9 cellular contexts compared by ENCODE assay signal in the genomic region with DNA sequence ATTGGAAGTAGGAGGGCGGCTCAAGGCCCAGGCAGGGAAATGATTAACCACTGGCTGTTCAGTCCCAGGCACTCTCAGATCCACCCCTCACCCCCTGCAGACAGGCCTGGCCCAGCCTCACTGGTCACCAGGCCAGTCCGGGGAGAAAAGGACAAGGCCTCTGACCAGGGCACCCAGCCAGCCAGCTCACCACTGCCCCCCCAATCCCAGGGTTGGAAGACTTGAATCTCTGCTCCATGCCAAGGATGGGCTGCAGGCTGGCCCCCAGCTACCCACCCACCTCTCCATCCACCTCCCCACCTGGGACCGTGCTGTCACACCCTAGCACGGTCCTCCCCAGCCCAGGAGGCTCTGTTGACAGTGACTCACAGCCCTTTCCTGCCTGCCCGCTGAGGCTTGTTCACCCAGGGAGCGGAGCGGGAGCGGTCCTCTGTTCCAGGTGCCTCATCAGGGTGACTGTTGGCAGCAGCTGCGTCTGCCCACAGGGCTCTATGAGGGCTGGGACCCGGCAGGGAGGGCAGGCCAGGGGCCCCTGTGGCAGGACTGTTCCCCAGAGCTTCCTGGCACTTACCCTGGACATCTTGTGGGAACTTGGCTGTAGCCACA. TPM values are rescaled to one million over a fixed set of nuclear protein-coding genes. Genes with fewer than 3 reads are reported as not detected.
DNase-seq lines count a peak whose midpoint lies in the region; TF ChIP-seq lines count a peak whose summit lies in the region.
"Had no signal": no experiment of that assay in that cellular context is flagged by ENCODE, and none has a peak within 500 bp of the region (broad histone marks: within the 10 kb centered on the region; RNA-seq: fewer than 3 reads in every experiment).

No MANE protein-coding gene starts in this region.

- no peaks in the 10 kb centered on the region for H3K4me1 Mint-ChIP-seq in activated T-helper 2 cell treated with anti-CD3 and anti-CD28 coated beads, Interferon-gamma antibody, Interleukin-2, Interleukin-4, amounts not matched to agents 10 μg/mL and 5 μg/mL and 100 μg/mL, durations not matched to agents 14 hours and 24 hours and 36 hours (ENCODE audit: low read depth)

- peak overlapping the region; percentile 17 to 23 for H3K9ac ChIP-seq in liver (ENCODE audit: low read depth in 1 of 2, low read length in 2 of 2)

- peak; percentile 91 for DNase-seq in HK-2 (ENCODE audit: unreplicated experiment)
- DNase-seq in SW480 (ENCODE audit: low spot score) = peak; percentile 71
- DNase-seq in transverse colon = peak; percentile 86
- no peak for DNase-seq in NK-92 treated with Interleukin-12 subunit alpha and Interleukin-12 subunit beta, amount 100 ng/mL, for 24 hours (lab: John Stamatoyannopoulos, UW)
- DNase-seq in stimulated activated CD4-positive, alpha-beta T cell treated with anti-CD3 and anti-CD28 coated beads, Interleukin-4, amount 100 ng/mL, for 1 hour = no peak
- no peak for DNase-seq in activated T-helper 2 cell treated with anti-CD3 and anti-CD28 coated beads, Interferon-gamma antibody, Interleukin-2, Interleukin-4, amounts not matched to agents 10 μg/mL and 5 μg/mL and 100 μg/mL, durations not matched to agents 14 hours and 24 hours and 36 hours (ENCODE audit: low spot score)
- DNase-seq: amygdala, MV-4-11 had no signal

- TF ChIP-seq CTCF in liver (IDR thresholded peaks at IDR 0.05; ENCODE audit: low read depth, low read length, missing input control) (no peak), transverse colon (IDR thresholded peaks at IDR 0.05) (no peak)

- no peak for TF ChIP-seq EP300 in transverse colon (IDR thresholded peaks at IDR 0.05; ENCODE audit: low read depth)

- no peak for TF ChIP-seq RAD21 in liver (IDR thresholded peaks at IDR 0.05)

- no peaks in the 10 kb centered on the region for H3K9me3 ChIP-seq in liver (ENCODE audit: control insufficient read depth in 4 of 4, low read length in 3 of 4)
- no peaks in the 10 kb centered on the region for H3K9me3 ChIP-seq in transverse colon

- in situ Hi-C loops in transverse colon (cut with MboI; ENCODE audit: low pct_ligation_motif_present in 1 of 4, low pct_unique_long_range_greater_than_20kb in 1 of 4, low sequenced_read_pairs in 3 of 4) = no loop called here

- H3K4me3 ChIP-seq in liver (ENCODE audit: low read depth in 1 of 3, low read length in 3 of 3) (peak overlapping the region in 1 of 3 donors; percentile 4), transverse colon (peak overlapping the region in 3 of 4 donors; percentile 6 to 49 (median 25))

- H3K27ac Mint-ChIP-seq in activated T-helper 2 cell treated with anti-CD3 and anti-CD28 coated beads, Interferon-gamma antibody, Interleukin-2, Interleukin-4, amounts not matched to agents 10 μg/mL and 5 μg/mL and 100 μg/mL, durations not matched to agents 14 hours and 24 hours and 36 hours = no peak overlapping the region

- no peaks in the 10 kb centered on the region for H3K9me3 Mint-ChIP-seq in activated T-helper 2 cell treated with anti-CD3 and anti-CD28 coated beads, Interferon-gamma antibody, Interleukin-2, Interleukin-4, amounts not matched to agents 10 μg/mL and 5 μg/mL and 100 μg/mL, durations not matched to agents 14 hours and 24 hours and 36 hours

- TF ChIP-seq POLR2A in transverse colon (IDR thresholded peaks at IDR 0.05) = peak; percentile 58

- H3K27me3 ChIP-seq in liver (ENCODE audit: control insufficient read depth in 4 of 4, insufficient read depth in 4 of 4, low read length in 3 of 4) (no peaks in the 10 kb centered on the region), transverse colon (peaks cover 23% of the 10 kb centered on the region)

- H3K4me3 Mint-ChIP-seq in activated T-helper 2 cell treated with anti-CD3 and anti-CD28 coated beads, Interferon-gamma antibody, Interleukin-2, Interleukin-4, amounts not matched to agents 10 μg/mL and 5 μg/mL and 100 μg/mL, durations not matched to agents 14 hours and 24 hours and 36 hours (ENCODE audit: low read depth) = no peak overlapping the region

- H3K27ac ChIP-seq in liver (ENCODE audit: low read depth in 1 of 2, low read length in 2 of 2) (peak overlapping the region; percentile 84 to 87), transverse colon (peak overlapping the region; percentile 82 to 90 (median 88))

- intact Hi-C loops in transverse colon (cut with DNase I; ENCODE audit: low total_unique reads) = no loop called here
- intact Hi-C loops in activated T-helper 2 cell treated with anti-CD3 and anti-CD28 coated beads, Interferon-gamma antibody, Interleukin-2, Interleukin-4, amounts not matched to agents 10 μg/mL and 5 μg/mL and 100 μg/mL, durations not matched to agents 14 hours and 24 hours and 36 hours (cut with micrococcal nuclease) = no loop called here

- WGBS in liver = 32% methylated on average over 10 of the region's 10 CpGs
- WGBS in transverse colon (ENCODE audit: low coverage in 1 of 2), 2 donors = 54 to 60% methylated on average over 2 to 10 of the region's 10 CpGs

- peaks cover 44% of the 10 kb centered on the region for H3K27me3 Mint-ChIP-seq in activated T-helper 2 cell treated with anti-CD3 and anti-CD28 coated beads, Interferon-gamma antibody, Interleukin-2, Interleukin-4, amounts not matched to agents 10 μg/mL and 5 μg/mL and 100 μg/mL, durations not matched to agents 14 hours and 24 hours and 36 hours (ENCODE audit: low read depth)

- H3K36me3 Mint-ChIP-seq in activated T-helper 2 cell treated with anti-CD3 and anti-CD28 coated beads, Interferon-gamma antibody, Interleukin-2, Interleukin-4, amounts not matched to agents 10 μg/mL and 5 μg/mL and 100 μg/mL, durations not matched to agents 14 hours and 24 hours and 36 hours (ENCODE audit: low read depth) = no peaks in the 10 kb centered on the region

- H3K36me3 ChIP-seq in liver (ENCODE audit: control insufficient read depth in 4 of 4, insufficient read depth in 3 of 4, low read depth in 1 of 4, low read length in 3 of 4) = peaks cover 0 to 3% (median 0%) of the 10 kb centered on the region in 4 donors
- H3K36me3 ChIP-seq in transverse colon = no peaks in the 10 kb centered on the region

- H3K4me1 ChIP-seq in liver (ENCODE audit: control insufficient read depth in 4 of 4, insufficient read depth in 4 of 4, low read length in 3 of 4) (peaks cover 19 to 58% (median 41%) of the 10 kb centered on the region in 4 donors), transverse colon (peaks cover 0 to 46% (median 24%) of the 10 kb centered on the region in 4 donors)

TF ChIP-seq in liver, 16 proteins besides CTCF, POLR2A, EP300 and RAD21 (continues in another document):
- TF ChIP-seq, protein P1, sequence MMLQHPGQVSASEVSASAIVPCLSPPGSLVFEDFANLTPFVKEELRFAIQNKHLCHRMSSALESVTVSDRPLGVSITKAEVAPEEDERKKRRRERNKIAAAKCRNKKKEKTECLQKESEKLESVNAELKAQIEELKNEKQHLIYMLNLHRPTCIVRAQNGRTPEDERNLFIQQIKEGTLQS (IDR thresholded peaks at IDR 0.05) = no peak
- TF ChIP-seq JUND (IDR thresholded peaks at IDR 0.05) (peak in 1 of 2 donors; percentile 61), GABPA (IDR thresholded peaks at IDR 0.05 in 1 of 2, conservative IDR thresholded peaks at IDR 0.05 in 1 of 2) (no peak), NR2F2 (IDR thresholded peaks at IDR 0.05) (no peak), SP1 (IDR thresholded peaks at IDR 0.05) (peak; percentile 72), EGR1 (IDR thresholded peaks at IDR 0.05; ENCODE audit: low read depth in 2 of 2) (no peak), FOXA1 (IDR thresholded peaks at IDR 0.05) (no peak), FOXA2 (IDR thresholded peaks at IDR 0.05) (peak; percentile 23), HNF4G (IDR thresholded peaks at IDR 0.05) (no peak), RXRA (IDR thresholded peaks at IDR 0.05) (peak; percentile 69 to 84), TAF1 (conservative IDR thresholded peaks at IDR 0.05) (no peak)
- TF ChIP-seq, protein P2, sequence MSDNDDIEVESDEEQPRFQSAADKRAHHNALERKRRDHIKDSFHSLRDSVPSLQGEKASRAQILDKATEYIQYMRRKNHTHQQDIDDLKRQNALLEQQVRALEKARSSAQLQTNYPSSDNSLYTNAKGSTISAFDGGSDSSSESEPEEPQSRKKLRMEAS (IDR thresholded peaks at IDR 0.05) = peak; percentile 41
- TF ChIP-seq, protein P3, sequence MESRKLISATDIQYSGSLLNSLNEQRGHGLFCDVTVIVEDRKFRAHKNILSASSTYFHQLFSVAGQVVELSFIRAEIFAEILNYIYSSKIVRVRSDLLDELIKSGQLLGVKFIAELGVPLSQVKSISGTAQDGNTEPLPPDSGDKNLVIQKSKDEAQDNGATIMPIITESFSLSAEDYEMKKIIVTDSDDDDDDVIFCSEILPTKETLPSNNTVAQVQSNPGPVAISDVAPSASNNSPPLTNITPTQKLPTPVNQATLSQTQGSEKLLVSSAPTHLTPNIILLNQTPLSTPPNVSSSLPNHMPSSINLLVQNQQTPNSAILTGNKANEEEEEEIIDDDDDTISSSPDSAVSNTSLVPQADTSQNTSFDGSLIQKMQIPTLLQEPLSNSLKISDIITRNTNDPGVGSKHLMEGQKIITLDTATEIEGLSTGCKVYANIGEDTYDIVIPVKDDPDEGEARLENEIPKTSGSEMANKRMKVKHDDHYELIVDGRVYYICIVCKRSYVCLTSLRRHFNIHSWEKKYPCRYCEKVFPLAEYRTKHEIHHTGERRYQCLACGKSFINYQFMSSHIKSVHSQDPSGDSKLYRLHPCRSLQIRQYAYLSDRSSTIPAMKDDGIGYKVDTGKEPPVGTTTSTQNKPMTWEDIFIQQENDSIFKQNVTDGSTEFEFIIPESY (IDR thresholded peaks at IDR 0.05) = no peak

RNA-seq across cellular contexts. Expression of a gene that starts 2.2 kb away (rescaled TPM):
- total RNA-seq in liver (1 to 10 TPM; 3.4 to 4.6 TPM), transverse colon (100 to 1,000 TPM; 142 to 215 (median 177) TPM)
- polyA plus RNA-seq in liver = 10 to 100 TPM; 12.5 to 13.7 TPM
- total RNA-seq in activated T-helper 2 cell treated with anti-CD3 and anti-CD28 coated beads, Interferon-gamma antibody, Interleukin-2, Interleukin-4, amounts not matched to agents 10 μg/mL and 5 μg/mL and 100 μg/mL, durations not matched to agents 14 hours and 24 hours and 36 hours = not detected in 2 replicates

RNA-seq across cellular contexts. Expression of a gene that starts 19.5 kb away (rescaled TPM):
- total RNA-seq in liver (under 1 TPM; 0.17 to 0.28 TPM), transverse colon (under 1 TPM in 2 of 4 donors, not detected in 2; 0.14 to 0.95 TPM)
- polyA plus RNA-seq in liver = under 1 TPM in 1 of 2 donors, not detected in 1; 0.25 TPM
- not detected in 2 replicates for total RNA-seq in activated T-helper 2 cell treated with anti-CD3 and anti-CD28 coated beads, Interferon-gamma antibody, Interleukin-2, Interleukin-4, amounts not matched to agents 10 μg/mL and 5 μg/mL and 100 μg/mL, durations not matched to agents 14 hours and 24 hours and 36 hours

RNA-seq across cellular contexts. Expression of a gene that starts 24.6 kb away (rescaled TPM):
- under 1 TPM in 1 of 2 donors, not detected in 1; 0.75 TPM for total RNA-seq in liver
- polyA plus RNA-seq in liver = under 1 TPM; 0.01 to 0.46 TPM
- under 1 TPM in 2 of 4 donors, not detected in 2; 0.16 to 0.41 TPM for total RNA-seq in transverse colon
- total RNA-seq in activated T-helper 2 cell treated with anti-CD3 and anti-CD28 coated beads, Interferon-gamma antibody, Interleukin-2, Interleukin-4, amounts not matched to agents 10 μg/mL and 5 μg/mL and 100 μg/mL, durations not matched to agents 14 hours and 24 hours and 36 hours = not detected in 2 replicates

Comparison
In these comparisons a context has a peak if more than half of its experiments do, and no peak if none do; other contexts are left out.
1. DNase-seq: peak in HK-2 (single experiment), SW480 (single experiment) and transverse colon (single experiment); none in NK-92 treated with Interleukin-12 subunit alpha and Interleukin-12 subunit beta, amount 100 ng/mL, for 24 hours (single experiment), stimulated activated CD4-positive, alpha-beta T cell treated with anti-CD3 and anti-CD28 coated beads, Interleukin-4, amount 100 ng/mL, for 1 hour (single experiment) and activated T-helper 2 cell treated with anti-CD3 and anti-CD28 coated beads, Interferon-gamma antibody, Interleukin-2, Interleukin-4, amounts not matched to agents 10 μg/mL and 5 μg/mL and 100 μg/mL, durations not matched to agents 14 hours and 24 hours and 36 hours (single experiment).
2. RNA of a gene that starts 2.2 kb away (total RNA-seq): 142 to 215 TPM in transverse colon; 3.4 to 4.6 TPM in liver and not detected in activated T-helper 2 cell treated with anti-CD3 and anti-CD28 coated beads, Interferon-gamma antibody, Interleukin-2, Interleukin-4, amounts not matched to agents 10 μg/mL and 5 μg/mL and 100 μg/mL, durations not matched to agents 14 hours and 24 hours and 36 hours; every median in the first group is over 10 times any median in the second.